In the genomic region with DNA sequence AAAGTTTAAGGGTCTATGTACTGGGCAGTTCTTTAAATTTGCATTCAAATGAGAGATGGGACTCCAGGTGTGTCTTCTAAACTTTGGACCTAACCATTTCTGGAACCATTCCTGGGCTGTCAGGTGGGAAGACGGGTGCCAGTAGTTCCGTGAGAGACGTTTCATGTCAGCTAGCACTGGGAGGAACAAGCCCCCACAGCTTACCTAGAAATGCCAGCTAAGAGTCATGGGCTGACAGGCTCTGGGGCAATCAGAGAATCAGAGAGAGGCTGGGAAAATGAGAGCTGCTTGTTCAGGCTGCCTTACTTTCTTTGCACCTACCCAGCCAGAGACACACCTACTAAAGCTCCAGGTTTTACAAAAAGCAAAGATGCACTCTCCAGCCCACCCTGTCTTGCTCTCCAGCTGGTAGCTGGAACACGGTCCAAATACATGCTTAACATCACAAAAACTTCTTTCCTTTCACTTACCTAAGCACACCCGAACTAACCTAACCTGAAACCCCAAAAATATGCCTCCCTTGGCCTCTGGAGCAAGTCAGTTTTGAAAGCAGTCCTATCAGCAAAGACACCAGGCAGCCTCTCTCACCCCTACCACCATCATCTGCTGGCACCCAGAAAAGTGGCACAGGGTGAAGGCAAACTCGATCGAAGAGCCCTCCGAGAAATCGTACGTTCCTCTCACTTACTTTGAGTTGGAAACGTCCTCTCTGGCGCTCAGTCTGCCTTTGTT, we compare ENCODE assay signal across 9 cellular contexts. TPM values are rescaled to one million over a fixed set of nuclear protein-coding genes. Genes with fewer than 3 reads are reported as not detected.
A peak's percentile ranks its signal among the peaks of the same experiment; 100 is the strongest.
DNase-seq lines count a peak whose midpoint lies in the region; ATAC-seq and TF ChIP-seq lines count a peak whose summit lies in the region.
"Had no signal": no experiment of that assay in that cellular context is flagged by ENCODE, and none has a peak within 500 bp of the region (broad histone marks: within the 10 kb centered on the region; RNA-seq: fewer than 3 reads in every experiment).

No MANE protein-coding gene starts in this region.

- H3K4me3 ChIP-seq in fibroblast of pulmonary artery (replicated peaks; ENCODE audit: low read depth, low read length) (peak overlapping the region; percentile 53), muscle layer of duodenum (ENCODE audit: low read depth in 1 of 2, low read length in 2 of 2) (peak overlapping the region; percentile 71 to 73), urinary bladder (ENCODE audit: low read depth, low read length) (peak overlapping the region; percentile 14)

- H3K9me3 Mint-ChIP-seq in activated CD4-positive, alpha-beta T cell treated with anti-CD3 and anti-CD28 coated beads for 36 hours (ENCODE audit: low read depth), result peaks cover 2% of the 10 kb centered on the region

- DNase-seq in NCI-H2171 treated with DMSO at 0.1 percent for 48 hours (lab: John Stamatoyannopoulos, UW), result peak; percentile 35
- no peak for DNase-seq in NCI-H2171 (lab: John Stamatoyannopoulos, UW)
- no peak for DNase-seq in fibroblast of pulmonary artery (ENCODE audit: low read depth)
- DNase-seq in activated CD4-positive, alpha-beta T cell treated with anti-CD3 and anti-CD28 coated beads for 36 hours, result no peak
- DNase-seq in HEK293T (ENCODE audit: extremely low spot score), result no peak
- DNase-seq: NCI-H526 treated with DMSO at 0.1 percent for 48 hours had no signal

- POLR2A ChIA-PET in activated CD4-positive, alpha-beta T cell treated with anti-CD3 and anti-CD28 coated beads for 36 hours (lab: Charles Lee), result no interaction called here
- POLR2A ChIA-PET in HEK293T (lab: Yijun Ruan, JAX), result no interaction called here

- no peaks in the 10 kb centered on the region for H3K4me1 ChIP-seq in muscle layer of duodenum (ENCODE audit: control insufficient read depth in 1 of 2, insufficient read depth in 2 of 2, low read length in 2 of 2)
- H3K4me1 ChIP-seq in urinary bladder (ENCODE audit: insufficient read depth), result no peaks in the 10 kb centered on the region

- H3K27me3 Mint-ChIP-seq in activated CD4-positive, alpha-beta T cell treated with anti-CD3 and anti-CD28 coated beads for 36 hours, result peaks cover 13% of the 10 kb centered on the region

- H3K27me3 ChIP-seq in muscle layer of duodenum (ENCODE audit: low read depth, low read length), result no peaks in the 10 kb centered on the region

- no peaks in the 10 kb centered on the region for H3K4me1 Mint-ChIP-seq in activated CD4-positive, alpha-beta T cell treated with anti-CD3 and anti-CD28 coated beads for 36 hours

- WGBS in urinary bladder, result 8% methylated on average over 12 of the region's 12 CpGs

- H3K36me3 Mint-ChIP-seq in activated CD4-positive, alpha-beta T cell treated with anti-CD3 and anti-CD28 coated beads for 36 hours (ENCODE audit: low read depth), result no peaks in the 10 kb centered on the region

- H3K27ac ChIP-seq in muscle layer of duodenum (ENCODE audit: low read length), result no peak overlapping the region
- no peak overlapping the region for H3K27ac ChIP-seq in urinary bladder (ENCODE audit: low read depth)

- intact Hi-C loops in activated CD4-positive, alpha-beta T cell treated with anti-CD3 and anti-CD28 coated beads for 36 hours (cut with DNase I, micrococcal nuclease), result no loop called here

- no peak overlapping the region for H3K27ac Mint-ChIP-seq in activated CD4-positive, alpha-beta T cell treated with anti-CD3 and anti-CD28 coated beads for 36 hours

- H3K4me3 Mint-ChIP-seq in activated CD4-positive, alpha-beta T cell treated with anti-CD3 and anti-CD28 coated beads for 36 hours, result no peak overlapping the region

- no peak for ATAC-seq in activated CD4-positive, alpha-beta T cell treated with anti-CD3 and anti-CD28 coated beads for 36 hours
- no peak for ATAC-seq in HG03280 (IDR thresholded peaks at IDR 0.05; ENCODE audit: unreplicated experiment)

- H3K36me3 ChIP-seq in muscle layer of duodenum (ENCODE audit: control insufficient read depth in 1 of 2, insufficient read depth in 2 of 2, low read length in 2 of 2) (no peaks in the 10 kb centered on the region), urinary bladder (ENCODE audit: insufficient read depth) (no peaks in the 10 kb centered on the region)

- TF ChIP-seq CTCF in fibroblast of pulmonary artery (IDR thresholded peaks at IDR 0.05; ENCODE audit: low read length, missing control alignments), result no peak

- no peaks in the 10 kb centered on the region for H3K9me3 ChIP-seq in muscle layer of duodenum (ENCODE audit: control insufficient read depth in 1 of 2, low read length in 2 of 2)

- CTCF ChIA-PET in activated CD4-positive, alpha-beta T cell treated with anti-CD3 and anti-CD28 coated beads for 36 hours (lab: Charles Lee), result interaction anchor here (0.6 to 1.3 kb wide), 2 partner anchors 14 to 22 kb away, joined by 3 to 5 read pairs; no protein-coding TSS in a partner anchor
- CTCF ChIA-PET in HEK293T (lab: Yijun Ruan, JAX), result no interaction called here

TF ChIP-seq in HEK293T, 16 proteins besides CTCF, POLR2A, EP300 and RAD21:
- no peak for TF ChIP-seq SUZ12 (IDR thresholded peaks at IDR 0.05)
- TF ChIP-seq FOXA1 (IDR thresholded peaks at IDR 0.05), result no peak
- TF ChIP-seq ELF4 (IDR thresholded peaks at IDR 0.05), result no peak
- TF ChIP-seq BHLHE40 (IDR thresholded peaks at IDR 0.05; ENCODE audit: borderline replicate concordance), result no peak
- TF ChIP-seq LEF1 (IDR thresholded peaks at IDR 0.05; ENCODE audit: borderline replicate concordance), result no peak
- TF ChIP-seq CTBP1 (IDR thresholded peaks at IDR 0.05; ENCODE audit: borderline replicate concordance), result no peak
- no peak for TF ChIP-seq ARNT (IDR thresholded peaks at IDR 0.05)
- TF ChIP-seq TARDBP (IDR thresholded peaks at IDR 0.05), result no peak
- TF ChIP-seq FOXM1 (IDR thresholded peaks at IDR 0.05; ENCODE audit: borderline replicate concordance), result no peak
- TF ChIP-seq SP1 (IDR thresholded peaks at IDR 0.05), result no peak
- no peak for TF ChIP-seq NFRKB (IDR thresholded peaks at IDR 0.05)
- no peak for TF ChIP-seq FOXK2 (IDR thresholded peaks at IDR 0.05)
- no peak for TF ChIP-seq HDGF (IDR thresholded peaks at IDR 0.05; ENCODE audit: borderline replicate concordance)
- no peak for TF ChIP-seq L3MBTL2 (conservative IDR thresholded peaks at IDR 0.05)
- TF ChIP-seq, protein P1, sequence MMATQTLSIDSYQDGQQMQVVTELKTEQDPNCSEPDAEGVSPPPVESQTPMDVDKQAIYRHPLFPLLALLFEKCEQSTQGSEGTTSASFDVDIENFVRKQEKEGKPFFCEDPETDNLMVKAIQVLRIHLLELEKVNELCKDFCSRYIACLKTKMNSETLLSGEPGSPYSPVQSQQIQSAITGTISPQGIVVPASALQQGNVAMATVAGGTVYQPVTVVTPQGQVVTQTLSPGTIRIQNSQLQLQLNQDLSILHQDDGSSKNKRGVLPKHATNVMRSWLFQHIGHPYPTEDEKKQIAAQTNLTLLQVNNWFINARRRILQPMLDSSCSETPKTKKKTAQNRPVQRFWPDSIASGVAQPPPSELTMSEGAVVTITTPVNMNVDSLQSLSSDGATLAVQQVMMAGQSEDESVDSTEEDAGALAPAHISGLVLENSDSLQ (IDR thresholded peaks at IDR 0.05), result no peak
- TF ChIP-seq ZNF384 (IDR thresholded peaks at IDR 0.05), result no peak
TF ChIP-seq in HEK293T: peak in this region for 0.

RNA-seq across cellular contexts. Expression of a gene that starts 0.6 kb away (rescaled TPM):
- total RNA-seq in urinary bladder, result 91.1 TPM
- 36.1 TPM for polyA plus RNA-seq in urinary bladder
- not detected for total RNA-seq in activated CD4-positive, alpha-beta T cell treated with anti-CD3 and anti-CD28 coated beads for 36 hours

Comparison
In these comparisons a context has a peak if more than half of its experiments do, and no peak if none do; other contexts are left out.
1. H3K4me3 ChIP-seq: peak in every context shown above with its lines; median percentile 72 in muscle layer of duodenum; 53 in fibroblast of pulmonary artery; 14 in urinary bladder.
2. RNA of a gene that starts 0.6 kb away (total RNA-seq): 91.1 TPM in urinary bladder (single experiment); not detected in activated CD4-positive, alpha-beta T cell treated with anti-CD3 and anti-CD28 coated beads for 36 hours; every median in the first group is over 10 times any median in the second.